1 cellular context compared by ENCODE assay signal in genomic region chr1:15272009-15272781, GRCh38.
TF ChIP-seq lines count a peak whose summit lies in the region.

No MANE protein-coding gene starts in this region.

TF ChIP-seq in HepG2, 621 proteins besides CTCF, POLR2A, EP300 and RAD21 (continued from another document and continues in another):
- TF ChIP-seq, protein P1, sequence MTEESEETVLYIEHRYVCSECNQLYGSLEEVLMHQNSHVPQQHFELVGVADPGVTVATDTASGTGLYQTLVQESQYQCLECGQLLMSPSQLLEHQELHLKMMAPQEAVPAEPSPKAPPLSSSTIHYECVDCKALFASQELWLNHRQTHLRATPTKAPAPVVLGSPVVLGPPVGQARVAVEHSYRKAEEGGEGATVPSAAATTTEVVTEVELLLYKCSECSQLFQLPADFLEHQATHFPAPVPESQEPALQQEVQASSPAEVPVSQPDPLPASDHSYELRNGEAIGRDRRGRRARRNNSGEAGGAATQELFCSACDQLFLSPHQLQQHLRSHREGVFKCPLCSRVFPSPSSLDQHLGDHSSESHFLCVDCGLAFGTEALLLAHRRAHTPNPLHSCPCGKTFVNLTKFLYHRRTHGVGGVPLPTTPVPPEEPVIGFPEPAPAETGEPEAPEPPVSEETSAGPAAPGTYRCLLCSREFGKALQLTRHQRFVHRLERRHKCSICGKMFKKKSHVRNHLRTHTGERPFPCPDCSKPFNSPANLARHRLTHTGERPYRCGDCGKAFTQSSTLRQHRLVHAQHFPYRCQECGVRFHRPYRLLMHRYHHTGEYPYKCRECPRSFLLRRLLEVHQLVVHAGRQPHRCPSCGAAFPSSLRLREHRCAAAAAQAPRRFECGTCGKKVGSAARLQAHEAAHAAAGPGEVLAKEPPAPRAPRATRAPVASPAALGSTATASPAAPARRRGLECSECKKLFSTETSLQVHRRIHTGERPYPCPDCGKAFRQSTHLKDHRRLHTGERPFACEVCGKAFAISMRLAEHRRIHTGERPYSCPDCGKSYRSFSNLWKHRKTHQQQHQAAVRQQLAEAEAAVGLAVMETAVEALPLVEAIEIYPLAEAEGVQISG (CRISPR knock-in tag; IDR thresholded peaks at IDR 0.05) = no peak; the same call in none of the 2 replicates
- TF ChIP-seq ZNF263 (CRISPR knock-in tag; IDR thresholded peaks at IDR 0.05) (0 out of 2 replicates have a peak, but pooled peaks have one; percentile 16), ATF2 (CRISPR knock-in tag; IDR thresholded peaks at IDR 0.05) (no peak), ZNF260 (CRISPR knock-in tag; IDR thresholded peaks at IDR 0.05; ENCODE audit: borderline replicate concordance, low read depth) (no peak), KDM4B (CRISPR knock-in tag; IDR thresholded peaks at IDR 0.05) (no peak), NFE2 (CRISPR knock-in tag; IDR thresholded peaks at IDR 0.05) (peak; percentile 29; the same call in 1 of the 2 replicates), ZNF264 (CRISPR knock-in tag; IDR thresholded peaks at IDR 0.05) (no peak), ELF3 (CRISPR knock-in tag; IDR thresholded peaks at IDR 0.05) (0 out of 2 replicates have a peak, but pooled peaks have one; percentile 46), ZNF367 (CRISPR knock-in tag; IDR thresholded peaks at IDR 0.05; ENCODE audit: borderline replicate concordance) (no peak), ISL2 (CRISPR knock-in tag; IDR thresholded peaks at IDR 0.05) (no peak), TOE1 (CRISPR knock-in tag; IDR thresholded peaks at IDR 0.05) (no peak), AGO1 (IDR thresholded peaks at IDR 0.05; ENCODE audit: low read depth, low read length, poor library complexity, severe bottlenecking) (no peak), FOXM1 (CRISPR knock-in tag; IDR thresholded peaks at IDR 0.05) (no peak), PAWR (CRISPR knock-in tag; IDR thresholded peaks at IDR 0.05; ENCODE audit: borderline replicate concordance) (no peak), ZNF3 (CRISPR knock-in tag; IDR thresholded peaks at IDR 0.05) (no peak), TCF7L2 (IDR thresholded peaks at IDR 0.05; ENCODE audit: low read depth, low read length) (no peak), ZNF549 (CRISPR knock-in tag; IDR thresholded peaks at IDR 0.05) (no peak), SRF (IDR thresholded peaks at IDR 0.05; ENCODE audit: low read depth, low read length) (peak; percentile 64; the same call in 1 of the 2 replicates), YEATS4 (CRISPR knock-in tag; IDR thresholded peaks at IDR 0.05; ENCODE audit: borderline replicate concordance) (no peak), IRF2 (CRISPR knock-in tag; IDR thresholded peaks at IDR 0.05) (peak; percentile 75; the same call in 1 of the 2 replicates), KDM5B (CRISPR knock-in tag; IDR thresholded peaks at IDR 0.05; ENCODE audit: borderline replicate concordance) (peak; percentile 84; the same call in 1 of the 2 replicates), SMAD3 (CRISPR knock-in tag; IDR thresholded peaks at IDR 0.05) (peak; percentile 69; the same call in 1 of the 2 replicates), ZNF850 (CRISPR knock-in tag; conservative IDR thresholded peaks at IDR 0.05) (no peak), ZNF614 (CRISPR knock-in tag; IDR thresholded peaks at IDR 0.05; ENCODE audit: borderline replicate concordance) (peak; percentile 80; the same call in 1 of the 2 replicates), ZNF577 (CRISPR knock-in tag; IDR thresholded peaks at IDR 0.05; ENCODE audit: borderline replicate concordance, low read depth) (no peak), NONO (IDR thresholded peaks at IDR 0.05) (no peak), NONO (CRISPR knock-in tag; conservative IDR thresholded peaks at IDR 0.05) (no peak), SOX5 (CRISPR knock-in tag; IDR thresholded peaks at IDR 0.05; ENCODE audit: borderline replicate concordance) (0 out of 2 replicates have a peak, but pooled peaks have one; percentile 38), KIAA2018 (CRISPR knock-in tag; IDR thresholded peaks at IDR 0.05; ENCODE audit: borderline replicate concordance) (no peak), CREB1 (IDR thresholded peaks at IDR 0.05) (no peak), CREB1 (CRISPR knock-in tag; IDR thresholded peaks at IDR 0.05) (no peak; the same call in 1 of the 2 replicates), EZH2 (conservative IDR thresholded peaks at IDR 0.05; ENCODE audit: low read depth, low read length) (no peak), ZKSCAN5 (CRISPR knock-in tag; IDR thresholded peaks at IDR 0.05) (no peak), ZNF563 (CRISPR knock-in tag; IDR thresholded peaks at IDR 0.05) (no peak; the same call in 1 of the 2 replicates), HIVEP1 (CRISPR knock-in tag; IDR thresholded peaks at IDR 0.05) (0 out of 2 replicates have a peak, but pooled peaks have one; percentile 60), TBL1XR1 (IDR thresholded peaks at IDR 0.05; ENCODE audit: borderline replicate concordance, low read length, partially characterized antibody) (peak; percentile 36), ETV5 (CRISPR knock-in tag; IDR thresholded peaks at IDR 0.05; ENCODE audit: borderline replicate concordance) (peak; percentile 20; the same call in 1 of the 2 replicates), ZFY (CRISPR knock-in tag; IDR thresholded peaks at IDR 0.05) (no peak), HOXD1 (CRISPR knock-in tag; IDR thresholded peaks at IDR 0.05) (no peak), GMEB1 (CRISPR knock-in tag; IDR thresholded peaks at IDR 0.05; ENCODE audit: borderline replicate concordance) (no peak; the same call in 1 of the 2 replicates), RFXAP (CRISPR knock-in tag; IDR thresholded peaks at IDR 0.05; ENCODE audit: borderline replicate concordance) (no peak), ZFAT (CRISPR knock-in tag; conservative IDR thresholded peaks at IDR 0.05) (no peak), ZNF296 (CRISPR knock-in tag; conservative IDR thresholded peaks at IDR 0.05) (no peak)
- TF ChIP-seq, protein P2, sequence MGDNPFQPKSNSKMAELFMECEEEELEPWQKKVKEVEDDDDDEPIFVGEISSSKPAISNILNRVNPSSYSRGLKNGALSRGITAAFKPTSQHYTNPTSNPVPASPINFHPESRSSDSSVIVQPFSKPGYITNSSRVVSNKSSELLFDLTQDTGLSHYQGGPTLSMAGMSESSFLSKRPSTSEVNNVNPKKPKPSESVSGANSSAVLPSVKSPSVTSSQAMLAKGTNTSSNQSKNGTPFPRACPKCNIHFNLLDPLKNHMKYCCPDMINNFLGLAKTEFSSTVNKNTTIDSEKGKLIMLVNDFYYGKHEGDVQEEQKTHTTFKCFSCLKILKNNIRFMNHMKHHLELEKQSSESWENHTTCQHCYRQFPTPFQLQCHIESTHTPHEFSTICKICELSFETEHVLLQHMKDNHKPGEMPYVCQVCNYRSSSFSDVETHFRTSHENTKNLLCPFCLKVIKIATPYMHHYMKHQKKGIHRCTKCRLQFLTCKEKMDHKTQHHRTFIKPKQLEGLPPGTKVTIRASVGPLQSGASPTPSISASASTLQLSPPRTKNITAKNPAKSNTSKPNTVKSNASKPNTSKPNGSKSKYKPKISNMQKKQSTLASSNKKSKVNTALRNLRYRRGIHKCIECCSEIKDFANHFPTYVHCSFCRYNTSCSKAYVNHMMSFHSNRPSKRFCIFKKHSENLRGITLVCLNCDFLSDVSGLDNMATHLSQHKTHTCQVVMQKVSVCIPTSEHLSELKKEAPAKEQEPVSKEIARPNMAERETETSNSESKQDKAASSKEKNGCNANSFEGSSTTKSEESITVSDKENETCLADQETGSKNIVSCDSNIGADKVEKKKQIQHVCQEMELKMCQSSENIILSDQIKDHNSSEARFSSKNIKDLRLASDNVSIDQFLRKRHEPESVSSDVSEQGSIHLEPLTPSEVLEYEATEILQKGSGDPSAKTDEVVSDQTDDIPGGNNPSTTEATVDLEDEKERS (CRISPR knock-in tag; IDR thresholded peaks at IDR 0.05) = no peak
- TF ChIP-seq, protein P3, sequence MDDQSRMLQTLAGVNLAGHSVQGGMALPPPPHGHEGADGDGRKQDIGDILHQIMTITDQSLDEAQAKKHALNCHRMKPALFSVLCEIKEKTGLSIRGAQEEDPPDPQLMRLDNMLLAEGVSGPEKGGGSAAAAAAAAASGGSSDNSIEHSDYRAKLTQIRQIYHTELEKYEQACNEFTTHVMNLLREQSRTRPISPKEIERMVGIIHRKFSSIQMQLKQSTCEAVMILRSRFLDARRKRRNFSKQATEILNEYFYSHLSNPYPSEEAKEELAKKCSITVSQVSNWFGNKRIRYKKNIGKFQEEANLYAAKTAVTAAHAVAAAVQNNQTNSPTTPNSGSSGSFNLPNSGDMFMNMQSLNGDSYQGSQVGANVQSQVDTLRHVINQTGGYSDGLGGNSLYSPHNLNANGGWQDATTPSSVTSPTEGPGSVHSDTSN (CRISPR knock-in tag; IDR thresholded peaks at IDR 0.05; ENCODE audit: borderline replicate concordance) = no peak
- TF ChIP-seq, protein P4, sequence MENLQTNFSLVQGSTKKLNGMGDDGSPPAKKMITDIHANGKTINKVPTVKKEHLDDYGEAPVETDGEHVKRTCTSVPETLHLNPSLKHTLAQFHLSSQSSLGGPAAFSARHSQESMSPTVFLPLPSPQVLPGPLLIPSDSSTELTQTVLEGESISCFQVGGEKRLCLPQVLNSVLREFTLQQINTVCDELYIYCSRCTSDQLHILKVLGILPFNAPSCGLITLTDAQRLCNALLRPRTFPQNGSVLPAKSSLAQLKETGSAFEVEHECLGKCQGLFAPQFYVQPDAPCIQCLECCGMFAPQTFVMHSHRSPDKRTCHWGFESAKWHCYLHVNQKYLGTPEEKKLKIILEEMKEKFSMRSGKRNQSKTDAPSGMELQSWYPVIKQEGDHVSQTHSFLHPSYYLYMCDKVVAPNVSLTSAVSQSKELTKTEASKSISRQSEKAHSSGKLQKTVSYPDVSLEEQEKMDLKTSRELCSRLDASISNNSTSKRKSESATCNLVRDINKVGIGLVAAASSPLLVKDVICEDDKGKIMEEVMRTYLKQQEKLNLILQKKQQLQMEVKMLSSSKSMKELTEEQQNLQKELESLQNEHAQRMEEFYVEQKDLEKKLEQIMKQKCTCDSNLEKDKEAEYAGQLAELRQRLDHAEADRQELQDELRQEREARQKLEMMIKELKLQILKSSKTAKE (CRISPR knock-in tag; IDR thresholded peaks at IDR 0.05; ENCODE audit: borderline replicate concordance) = no peak
